Comparison of ENCODE assay signal across 8 cellular contexts in the genomic region with DNA sequence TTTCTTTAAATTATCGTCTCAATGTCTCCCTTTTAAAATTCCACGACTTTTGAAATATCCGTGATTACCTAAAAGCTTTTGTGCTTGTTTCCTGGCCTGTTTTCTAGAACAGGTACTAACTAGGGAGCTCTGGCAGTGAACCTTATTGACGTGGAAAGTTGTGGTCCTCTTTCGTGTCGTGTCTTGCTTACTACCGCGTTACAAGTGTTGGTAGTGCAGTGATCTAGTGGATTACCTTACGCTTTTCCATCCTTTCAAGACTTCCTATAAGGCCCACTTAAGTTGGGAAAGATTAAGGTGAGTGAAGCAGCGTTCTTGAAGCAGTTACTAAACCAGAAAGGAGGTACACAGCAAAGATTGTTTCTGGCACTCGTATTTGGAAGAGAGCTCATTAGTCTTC. TPM values are rescaled to one million over a fixed set of nuclear protein-coding genes. Genes with fewer than 3 reads are reported as not detected.
DNase-seq lines count a peak whose midpoint lies in the region; ATAC-seq and TF ChIP-seq lines count a peak whose summit lies in the region.

No MANE protein-coding gene starts in this region.

- peaks cover 29% of the 10 kb centered on the region for H3K79me2 ChIP-seq in SU-DHL-6 (ENCODE audit: insufficient read depth, low read length)
- H3K79me2 ChIP-seq in trophoblast cell (ENCODE audit: control insufficient read depth, insufficient read depth, low read length, poor library complexity) = peaks cover 16% of the 10 kb centered on the region

- no peaks in the 10 kb centered on the region for H4K20me1 ChIP-seq in SU-DHL-6 (ENCODE audit: low read depth, low read length)

- H3K9me3 ChIP-seq in SU-DHL-6 (ENCODE audit: insufficient read depth, low read length) (no peaks in the 10 kb centered on the region), trophoblast cell (ENCODE audit: insufficient read depth, low read depth, low read length) (no peaks in the 10 kb centered on the region)

- no peaks in the 10 kb centered on the region for H3K27me3 ChIP-seq in SU-DHL-6 (ENCODE audit: low read length)
- H3K27me3 ChIP-seq in trophoblast cell (ENCODE audit: insufficient read depth, low read length) = no peaks in the 10 kb centered on the region

- no peaks in the 10 kb centered on the region for H3K9me3 Mint-ChIP-seq in activated T-cell treated with anti-CD3 and anti-CD28 coated beads, Interleukin-2, amount 50 U/mL, for 4 hours

- H3K4me1 ChIP-seq in trophoblast cell (ENCODE audit: control insufficient read depth in 1 of 2, insufficient read depth in 2 of 2, low read length in 2 of 2) = peaks cover 2 to 3% of the 10 kb centered on the region in 2 experiments

- H3K27me3 Mint-ChIP-seq in activated T-cell treated with anti-CD3 and anti-CD28 coated beads, Interleukin-2, amount 50 U/mL, for 4 hours (ENCODE audit: low read depth) = no peaks in the 10 kb centered on the region

- peaks cover 49% of the 10 kb centered on the region for H3K4me1 Mint-ChIP-seq in activated T-cell treated with anti-CD3 and anti-CD28 coated beads, Interleukin-2, amount 50 U/mL, for 4 hours (ENCODE audit: low read depth)

- H3K4me3 ChIP-seq in SU-DHL-6 (ENCODE audit: insufficient read depth, low read length, poor library complexity, severe bottlenecking) (peak overlapping the region; percentile 70), trophoblast cell (ENCODE audit: low read depth, low read length) (peak overlapping the region; percentile 38)

- no CpG with 5 or more reads among the region's 11 CpGs for WGBS in trophoblast cell (ENCODE audit: extremely low coverage, insufficient coverage, insufficient read length)

- H3K36me3 Mint-ChIP-seq in activated T-cell treated with anti-CD3 and anti-CD28 coated beads, Interleukin-2, amount 50 U/mL, for 4 hours (ENCODE audit: insufficient read depth) = peaks cover 23% of the 10 kb centered on the region

- H4K12ac ChIP-seq in trophoblast cell (ENCODE audit: low read depth, low read length) = no peak overlapping the region

- H3K9ac ChIP-seq in SU-DHL-6 (ENCODE audit: low read length) (peak overlapping the region; percentile 74), trophoblast cell (ENCODE audit: low read length) (peak overlapping the region; percentile 38)

- H3K14ac ChIP-seq in trophoblast cell (ENCODE audit: low read length) = no peak overlapping the region

- TF ChIP-seq CTCF in SU-DHL-6 (IDR thresholded peaks at IDR 0.05; ENCODE audit: insufficient read depth, low read length, poor library complexity, severe bottlenecking) = no peak

- no peak overlapping the region for H4K91ac ChIP-seq in trophoblast cell (ENCODE audit: low read depth, low read length)

- peaks cover 8% of the 10 kb centered on the region; the same call in 1 of the 2 replicates for H3F3A ChIP-seq in SU-DHL-6 (ENCODE audit: insufficient read depth)

- H2BK5ac ChIP-seq in trophoblast cell (ENCODE audit: low read depth, low read length, poor library complexity) = no peak overlapping the region

- H2BK120ac ChIP-seq in trophoblast cell (ENCODE audit: insufficient read depth, low read length, poor library complexity) = no peak overlapping the region

- H3K4me3 Mint-ChIP-seq in activated T-cell treated with anti-CD3 and anti-CD28 coated beads, Interleukin-2, amount 50 U/mL, for 4 hours = peak overlapping the region; percentile 96

- no peaks in the 10 kb centered on the region for H3K9me2 ChIP-seq in SU-DHL-6 (replicated peaks; ENCODE audit: insufficient read depth, low read length)

- H3K4me2 ChIP-seq in SU-DHL-6 (ENCODE audit: low read depth, low read length, poor library complexity, severe bottlenecking) (peak overlapping the region; percentile 90), trophoblast cell (ENCODE audit: low read length) (peak overlapping the region; percentile 59)

- H3K79me1 ChIP-seq in trophoblast cell (ENCODE audit: low read length) = peaks cover 11% of the 10 kb centered on the region

- no peak for ATAC-seq in activated T-cell treated with anti-CD3 and anti-CD28 coated beads, Interleukin-2, amount 50 U/mL, for 4 hours
- ATAC-seq in GM19328 (IDR thresholded peaks at IDR 0.05; ENCODE audit: unreplicated experiment) = no peak

- H3K4ac ChIP-seq in trophoblast cell (ENCODE audit: low read depth, low read length) = peak overlapping the region; percentile 19

- no peak overlapping the region for H4K8ac ChIP-seq in trophoblast cell (ENCODE audit: low read depth, low read length)

- no peak for DNase-seq in activated T-cell treated with anti-CD3 and anti-CD28 coated beads, Interleukin-2, amount 50 U/mL, for 4 hours
- DNase-seq in activated T-cell treated with anti-CD3 and anti-CD28 coated beads, Interleukin-2, amount 50 U/mL, for 48 hours = no peak
- DNase-seq in fibroblast of gingiva (ENCODE audit: low read depth) = peak; percentile 19
- DNase-seq in trophoblast cell = peak in 1 of 2 donors; percentile 20
- no peak for DNase-seq in NK-92 (lab: John Stamatoyannopoulos, UW; ENCODE audit: unreplicated experiment)
- DNase-seq in posterior cingulate gyrus = no peak

- H2AK5ac ChIP-seq in trophoblast cell (ENCODE audit: low read length) = no peak overlapping the region

- H2AFZ ChIP-seq in SU-DHL-6 (ENCODE audit: low read depth, low read length, severe bottlenecking) (peak overlapping the region; percentile 35), trophoblast cell (ENCODE audit: insufficient read depth, low read length, poor library complexity) (no peak overlapping the region)

- H2BK12ac ChIP-seq in trophoblast cell (ENCODE audit: low read length) = no peak overlapping the region

- H3K27ac ChIP-seq in SU-DHL-6 (ENCODE audit: low read depth, low read length) (peak overlapping the region; percentile 44; the same call in 1 of the 2 replicates), trophoblast cell (ENCODE audit: low read depth, low read length) (no peak overlapping the region)

- H3K23ac ChIP-seq in trophoblast cell (ENCODE audit: low read length) = no peak overlapping the region

- H3K18ac ChIP-seq in trophoblast cell (ENCODE audit: low read length) = no peak overlapping the region

- H3K36me3 ChIP-seq in SU-DHL-6 (ENCODE audit: low read length) = peaks cover 19% of the 10 kb centered on the region
- peaks cover 9 to 11% of the 10 kb centered on the region in 2 experiments for H3K36me3 ChIP-seq in trophoblast cell (ENCODE audit: control insufficient read depth in 1 of 2, insufficient read depth in 2 of 2, low read length in 2 of 2)

- intact Hi-C loops in posterior cingulate gyrus (cut with DNase I) = loop anchor here (2.0 to 5.0 kb wide), 2 partner anchors 35 to 64 kb away; a partner anchor contains a TSS

RNA-seq across cellular contexts. Expression of a gene that starts 1.9 kb away (rescaled TPM):
- 10 to 100 TPM; 42.8 to 54.1 (median 48.3) TPM for total RNA-seq in activated T-cell treated with anti-CD3 and anti-CD28 coated beads, Interleukin-2, amount 50 U/mL, for 4 hours
- 47.4 and 49.0 TPM in 2 replicates for polyA plus RNA-seq in trophoblast cell (2013)

RNA-seq across cellular contexts. Expression of a gene that starts 35.4 kb away (rescaled TPM):
- total RNA-seq in activated T-cell treated with anti-CD3 and anti-CD28 coated beads, Interleukin-2, amount 50 U/mL, for 4 hours = 1 to 10 TPM in 1 of 3 donors, under 1 TPM in 2; 0.11 to 1.3 (median 0.30) TPM
- polyA plus RNA-seq in trophoblast cell (2013) = 3.5 and 4.3 TPM in 2 replicates
